Comparison of ENCODE assay signal across 1 cellular context in the genomic region with DNA sequence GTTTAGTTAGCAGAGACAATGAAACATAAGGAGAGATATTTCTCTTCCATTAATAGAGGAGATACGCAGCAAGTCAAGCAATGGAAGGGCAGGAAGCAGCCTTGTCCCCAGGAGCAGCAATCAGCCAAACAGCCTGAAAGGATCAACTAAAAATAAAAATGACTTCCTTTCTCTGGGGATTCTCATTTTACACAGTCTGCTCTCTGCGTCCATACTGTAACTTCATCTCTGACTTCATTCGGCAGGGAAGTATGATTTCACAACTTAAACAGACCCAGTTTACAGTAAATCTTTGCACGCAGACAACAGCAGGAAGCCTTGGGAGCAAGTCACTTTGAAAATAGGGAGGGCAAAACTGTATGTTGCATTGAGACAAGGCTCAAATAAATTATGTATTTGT.
TF ChIP-seq lines count a peak whose summit lies in the region.

No MANE protein-coding gene starts in this region.

TF ChIP-seq in HepG2, 621 proteins besides CTCF, POLR2A, EP300 and RAD21 (continued from another document):
- no peak for TF ChIP-seq PRDM15 (CRISPR knock-in tag; IDR thresholded peaks at IDR 0.05)
- TF ChIP-seq ZNF598 (CRISPR knock-in tag; IDR thresholded peaks at IDR 0.05; ENCODE audit: borderline replicate concordance), result no peak
- no peak for TF ChIP-seq GLMP (CRISPR knock-in tag; IDR thresholded peaks at IDR 0.05; ENCODE audit: borderline replicate concordance)
- TF ChIP-seq ZNF773 (CRISPR knock-in tag; IDR thresholded peaks at IDR 0.05; ENCODE audit: borderline replicate concordance), result no peak
- TF ChIP-seq MAF1 (CRISPR knock-in tag; IDR thresholded peaks at IDR 0.05; ENCODE audit: borderline replicate concordance), result no peak
- no peak for TF ChIP-seq BRD4 (CRISPR knock-in tag; IDR thresholded peaks at IDR 0.05)
- TF ChIP-seq DMTF1 (CRISPR knock-in tag; IDR thresholded peaks at IDR 0.05), result no peak
- TF ChIP-seq SP2 (CRISPR knock-in tag; IDR thresholded peaks at IDR 0.05), result no peak
- no peak for TF ChIP-seq GZF1 (CRISPR knock-in tag; IDR thresholded peaks at IDR 0.05)
- no peak for TF ChIP-seq ARNT2 (CRISPR knock-in tag; IDR thresholded peaks at IDR 0.05; ENCODE audit: low read depth)
- no peak for TF ChIP-seq NR1H2 (CRISPR knock-in tag; IDR thresholded peaks at IDR 0.05; ENCODE audit: borderline replicate concordance, low read depth)
- TF ChIP-seq ZNF354B (CRISPR knock-in tag; IDR thresholded peaks at IDR 0.05), result no peak
- TF ChIP-seq ZNF407 (CRISPR knock-in tag; IDR thresholded peaks at IDR 0.05; ENCODE audit: not compliant biosample characterization), result no peak
